8 cellular contexts compared by ENCODE assay signal in genomic region chr4:184474261-184475095, GRCh38. TPM values are rescaled to one million over a fixed set of nuclear protein-coding genes. Genes with fewer than 3 reads are reported as not detected.
A peak's percentile ranks its signal among the peaks of the same experiment; 100 is the strongest.
DNase-seq lines count a peak whose midpoint lies in the region; FAIRE-seq and TF ChIP-seq lines count a peak whose summit lies in the region.

IRF2 (minus strand) TSS chr4:184474550; CDS start chr4:184429064, 45,486 bp downstream.

- H3K23ac ChIP-seq in neuronal stem cell (ENCODE audit: low read depth, low read length, poor library complexity) = peak within 1 kb of the TSS; percentile 80

- H3K9ac ChIP-seq in neuronal stem cell (ENCODE audit: low read depth, low read length, poor library complexity) (peak within 1 kb of the TSS; percentile 95), subcutaneous abdominal adipose tissue (ENCODE audit: low read length in 5 of 5) (peak within 1 kb of the TSS; percentile 92 to 100 (median 99))

- TF ChIP-seq CTCF in HFF-Myc (IDR thresholded peaks at IDR 0.05; ENCODE audit: low read depth, low read length, missing control alignments) = no peak

- peak within 1 kb of the TSS; percentile 86 for H3K18ac ChIP-seq in neuronal stem cell (ENCODE audit: low read length)

- H3K4me3 ChIP-seq in HFF-Myc (replicated peaks; ENCODE audit: low read depth, low read length) (peak within 1 kb of the TSS; percentile 74), neuronal stem cell (ENCODE audit: low read length in 2 of 2) (peak within 1 kb of the TSS; percentile 84 to 94), subcutaneous abdominal adipose tissue (ENCODE audit: low read depth in 1 of 5, low read length in 5 of 5) (peak within 1 kb of the TSS; percentile 96 to 99 (median 97))

- H3K79me1 ChIP-seq in neuronal stem cell (ENCODE audit: low read depth, low read length) = no peaks in the 10 kb centered on the region

- CTCF ChIA-PET in activated naive CD4-positive, alpha-beta T cell treated with anti-CD3 and anti-CD28 coated beads for 36 hours (lab: Charles Lee) = interaction anchor here (1.5 to 2.5 kb wide), 4 partner anchors 28 to 205 kb away, joined by 4 to 8 read pairs (median 6); no protein-coding TSS in a partner anchor

- H3K4me1 ChIP-seq in neuronal stem cell (ENCODE audit: control insufficient read depth in 2 of 2, insufficient read depth in 1 of 2, low read depth in 1 of 2, low read length in 2 of 2) (peaks cover 9 to 21% of the 10 kb centered on the region in 2 donors), subcutaneous abdominal adipose tissue (ENCODE audit: control insufficient read depth in 5 of 5, insufficient read depth in 5 of 5, low read length in 5 of 5) (peaks cover 6 to 57% (median 43%) of the 10 kb centered on the region in 5 donors)

- H3K4me3 Mint-ChIP-seq in activated naive CD4-positive, alpha-beta T cell treated with anti-CD3 and anti-CD28 coated beads for 36 hours = peak within 1 kb of the TSS; percentile 98

- H3K4me1 Mint-ChIP-seq in activated naive CD4-positive, alpha-beta T cell treated with anti-CD3 and anti-CD28 coated beads for 36 hours (ENCODE audit: low read depth) = peaks cover 49% of the 10 kb centered on the region

- H3K14ac ChIP-seq in neuronal stem cell (ENCODE audit: low read length) = peak within 1 kb of the TSS; percentile 41

- H4K91ac ChIP-seq in neuronal stem cell (ENCODE audit: low read depth, low read length, poor library complexity) = no peak within 1 kb of the TSS

- H2BK15ac ChIP-seq in neuronal stem cell (ENCODE audit: low read length) = peak within 1 kb of the TSS; percentile 40

- no peak within 1 kb of the TSS for H4K8ac ChIP-seq in neuronal stem cell (ENCODE audit: low read depth, low read length)

- H3K4me2 ChIP-seq in neuronal stem cell (ENCODE audit: insufficient read depth, low read length, poor library complexity, severe bottlenecking) = peak within 1 kb of the TSS; percentile 90

- H2AK5ac ChIP-seq in neuronal stem cell (ENCODE audit: low read depth, low read length) = peak within 1 kb of the TSS; percentile 66

- H3K9me3 Mint-ChIP-seq in activated naive CD4-positive, alpha-beta T cell treated with anti-CD3 and anti-CD28 coated beads for 36 hours = no peaks in the 10 kb centered on the region

- no peak within 1 kb of the TSS for H2BK12ac ChIP-seq in neuronal stem cell (ENCODE audit: low read length)

- intact Hi-C loops in activated naive CD4-positive, alpha-beta T cell treated with anti-CD3 and anti-CD28 coated beads for 36 hours (cut with micrococcal nuclease) = loop anchor here (1.0 to 10.0 kb wide), 21 partner anchors 15 to 1030 kb away; partner anchors contain the start of genes ACSL1, CASP3, CDKN2AIP and CENPU

- H3K36me3 ChIP-seq in neuronal stem cell (replicated peaks in 1 of 2; ENCODE audit: control insufficient read depth in 2 of 2, insufficient read depth in 2 of 2, low read length in 2 of 2) (no peaks in the 10 kb centered on the region), subcutaneous abdominal adipose tissue (ENCODE audit: control insufficient read depth in 5 of 5, insufficient read depth in 5 of 5, low read length in 5 of 5) (peaks cover 0 to 2% (median 0%) of the 10 kb centered on the region in 5 donors)

- peaks cover 29% of the 10 kb centered on the region for H3K36me3 Mint-ChIP-seq in activated naive CD4-positive, alpha-beta T cell treated with anti-CD3 and anti-CD28 coated beads for 36 hours (ENCODE audit: low read depth)

- H3K27me3 Mint-ChIP-seq in activated naive CD4-positive, alpha-beta T cell treated with anti-CD3 and anti-CD28 coated beads for 36 hours (ENCODE audit: low read depth) = no peaks in the 10 kb centered on the region

- H3K27me3 ChIP-seq in neuronal stem cell (ENCODE audit: control insufficient read depth in 3 of 3, insufficient read depth in 3 of 3, low read depth in 1 of 3, low read length in 3 of 3) (no peaks in the 10 kb centered on the region), subcutaneous abdominal adipose tissue (ENCODE audit: control insufficient read depth in 5 of 5, insufficient read depth in 4 of 5, low read length in 5 of 5) (no peaks in the 10 kb centered on the region)

- DNase-seq in GM03348 (ENCODE audit: low spot score) (peak; percentile 99), HFF-Myc (ENCODE audit: extremely low read depth, low read depth) (peak; percentile 74), MV-4-11 (lab: John Stamatoyannopoulos, UW) (peak; percentile 97), SK-N-DZ (ENCODE audit: low spot score) (peak; percentile 85), frontal cortex (ENCODE audit: low spot score in 2 of 2) (peak; percentile 95 to 96), neuronal stem cell (ENCODE audit: low spot score) (peak; percentile 88)
- DNase-seq in activated naive CD4-positive, alpha-beta T cell treated with anti-CD3 and anti-CD28 coated beads for 36 hours = peak; percentile 99

- H3K9me3 ChIP-seq in neuronal stem cell (replicated peaks in 1 of 2; ENCODE audit: control insufficient read depth in 2 of 2, insufficient read depth in 1 of 2, low read depth in 1 of 2, low read length in 2 of 2) (no peaks in the 10 kb centered on the region), subcutaneous abdominal adipose tissue (ENCODE audit: control insufficient read depth in 5 of 5, low read length in 5 of 5) (no peaks in the 10 kb centered on the region)

- WGBS in neuronal stem cell (ENCODE audit: extremely low coverage in 2 of 2, insufficient read length in 2 of 2, insufficient replicate concordance in 1 of 2), 2 donors = no CpG with 5 or more reads among the region's 66 CpGs

- peak within 1 kb of the TSS; percentile 91 for H2AFZ ChIP-seq in neuronal stem cell (ENCODE audit: low read length)

- no peak within 1 kb of the TSS for H3K4ac ChIP-seq in neuronal stem cell (ENCODE audit: low read length)

- no peak within 1 kb of the TSS for H2BK120ac ChIP-seq in neuronal stem cell (ENCODE audit: low read depth, low read length)

- peak within 1 kb of the TSS; percentile 100 for H3K27ac Mint-ChIP-seq in activated naive CD4-positive, alpha-beta T cell treated with anti-CD3 and anti-CD28 coated beads for 36 hours

- H3K27ac ChIP-seq in neuronal stem cell (replicated peaks; ENCODE audit: low read length) (peak within 1 kb of the TSS; percentile 40), subcutaneous abdominal adipose tissue (ENCODE audit: low read depth, low read length) (peak within 1 kb of the TSS; percentile 100)

- peak within 1 kb of the TSS; percentile 48 for H2BK5ac ChIP-seq in neuronal stem cell (ENCODE audit: low read length)

- no peak for FAIRE-seq in frontal cortex (lab: Jason Lieb, UNC)

RNA-seq across cellular contexts. Expression of gene IRF2, which starts in this region (rescaled TPM):
- 2.2 and 4.8 TPM in 2 replicates for polyA plus RNA-seq in SK-N-DZ (2014; cell fraction: cytosol; rRNA removed)
- polyA plus RNA-seq in SK-N-DZ (2014; cell fraction: nucleus; rRNA removed) = 2.2 and 2.7 TPM in 2 replicates
- total RNA-seq in activated naive CD4-positive, alpha-beta T cell treated with anti-CD3 and anti-CD28 coated beads for 36 hours = 10 to 100 TPM; 37.3 to 38.3 TPM
- 7.3 TPM for total RNA-seq in frontal cortex
- 12.7 TPM for polyA plus RNA-seq in neuronal stem cell (2013, experiment 1 of 2)
- 12.8 TPM for polyA plus RNA-seq in neuronal stem cell (2013, experiment 2 of 2)

Comparison
In these comparisons a context has a peak if more than half of its experiments do, and no peak if none do; other contexts are left out.
1. Peak in every context shown above with its lines: DNase-seq, H3K4me3 ChIP-seq and H3K27ac ChIP-seq.